1 cellular context compared by ENCODE assay signal in genomic region chr2:10912796-10913445, GRCh38.
TF ChIP-seq lines count a peak whose summit lies in the region.

No MANE protein-coding gene starts in this region.

TF ChIP-seq in endothelial cell of umbilical vein, 7 proteins besides CTCF, POLR2A, EP300 and RAD21:
- TF ChIP-seq, protein P1, sequence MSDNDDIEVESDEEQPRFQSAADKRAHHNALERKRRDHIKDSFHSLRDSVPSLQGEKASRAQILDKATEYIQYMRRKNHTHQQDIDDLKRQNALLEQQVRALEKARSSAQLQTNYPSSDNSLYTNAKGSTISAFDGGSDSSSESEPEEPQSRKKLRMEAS (IDR thresholded peaks at IDR 0.05; ENCODE audit: insufficient read depth, insufficient read length) = no peak
- TF ChIP-seq MYC (IDR thresholded peaks at IDR 0.05; ENCODE audit: low read depth, low read length) = no peak
- TF ChIP-seq POLR2AphosphoS5 (IDR thresholded peaks at IDR 0.05; ENCODE audit: insufficient read depth, low read depth, low read length) = no peak
- TF ChIP-seq EZH2 (IDR thresholded peaks at IDR 0.05; ENCODE audit: borderline replicate concordance, low read depth, low read length, severe bottlenecking) = peak; percentile 9
